ENCODE assay signal across 12 cellular contexts in the genomic region with DNA sequence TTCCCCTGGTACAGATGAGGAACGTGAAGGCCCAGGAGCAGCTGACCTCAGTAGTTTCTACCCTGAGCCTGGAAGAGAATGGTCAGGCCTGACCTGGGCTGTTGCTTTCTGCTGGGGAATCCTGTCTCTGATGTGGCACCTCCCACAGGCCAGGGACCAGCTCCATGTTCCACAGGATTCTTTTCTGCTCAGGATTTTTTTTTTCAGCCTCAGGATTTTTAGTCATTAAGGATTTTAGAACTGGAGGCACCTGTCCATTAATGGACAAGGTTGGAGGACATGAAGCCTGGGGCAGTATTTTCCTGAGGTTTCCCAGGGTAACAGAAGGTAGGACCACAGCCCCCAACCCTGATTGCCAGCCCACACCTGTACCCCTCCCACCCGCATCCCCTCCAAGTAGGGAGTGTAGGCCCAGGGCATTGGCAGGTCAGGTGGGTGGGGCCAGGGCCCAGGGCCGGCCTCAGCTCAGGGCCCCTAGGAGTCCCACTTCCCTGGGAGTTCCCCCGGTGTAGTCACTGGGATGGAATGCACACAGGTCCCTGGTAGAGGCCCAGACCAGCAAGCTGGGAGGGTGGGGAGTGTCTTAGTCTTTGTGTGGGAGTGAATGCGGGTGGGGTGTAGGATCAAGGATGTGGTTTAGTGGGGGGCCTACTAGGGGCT. TPM values are rescaled to one million over a fixed set of nuclear protein-coding genes. Genes with fewer than 3 reads are reported as not detected.
A peak's percentile ranks its signal among the peaks of the same experiment; 100 is the strongest.
DNase-seq lines count a peak whose midpoint lies in the region; ATAC-seq and TF ChIP-seq lines count a peak whose summit lies in the region.
"Had no signal": no experiment of that assay in that cellular context is flagged by ENCODE, and none has a peak within 500 bp of the region (broad histone marks: within the 10 kb centered on the region; RNA-seq: fewer than 3 reads in every experiment).

No MANE protein-coding gene starts in this region.

- H3K4me3 ChIP-seq in MG63 (no peak overlapping the region), choroid plexus epithelial cell (ENCODE audit: low read depth, low read length) (no peak overlapping the region)
- H3K4me3 ChIP-seq: suprapubic skin had no signal

- no peaks in the 10 kb centered on the region; the same call in 1 of the 2 replicates for H3K36me3 ChIP-seq in MG63

- H3K36me3 Mint-ChIP-seq in mesothelial cell of epicardium: no peaks in the 10 kb centered on the region
- no peaks in the 10 kb centered on the region for H3K36me3 Mint-ChIP-seq in activated T-cell treated with anti-CD3 and anti-CD28 coated beads, Interleukin-2, amount 50 U/mL, for 4 hours (ENCODE audit: insufficient read depth)
- H3K36me3 Mint-ChIP-seq: activated naive CD4-positive, alpha-beta T cell treated with anti-CD3 and anti-CD28 coated beads, Interleukin-2, amount 50 U/mL, for 72 hours had no signal

- TF ChIP-seq CTCF in choroid plexus epithelial cell (conservative IDR thresholded peaks at IDR 0.05; ENCODE audit: low read depth, low read length): no peak
- no peak for TF ChIP-seq CTCF in mesothelial cell of epicardium (IDR thresholded peaks at IDR 0.05; ENCODE audit: unreplicated experiment)

- H3K9me3 ChIP-seq in MG63: no peaks in the 10 kb centered on the region
- H3K9me3 ChIP-seq: suprapubic skin had no signal

- H3K4me1 Mint-ChIP-seq in mesothelial cell of epicardium: peaks cover 26% of the 10 kb centered on the region
- peaks cover 2% of the 10 kb centered on the region for H3K4me1 Mint-ChIP-seq in activated T-cell treated with anti-CD3 and anti-CD28 coated beads, Interleukin-2, amount 50 U/mL, for 4 hours (ENCODE audit: low read depth)

- in situ Hi-C loops in Caki2 (cut with HindIII; ENCODE audit: low pct_unique_long_range_greater_than_20kb, low sequenced_read_pairs): no loop called here

- no peaks in the 10 kb centered on the region for H3K27me3 ChIP-seq in MG63
- H3K27me3 ChIP-seq: suprapubic skin had no signal

- peak overlapping the region; percentile 89 for H3K27ac Mint-ChIP-seq in mesothelial cell of epicardium

- no peak overlapping the region for H3K4me3 Mint-ChIP-seq in mesothelial cell of epicardium
- no peak overlapping the region for H3K4me3 Mint-ChIP-seq in activated T-cell treated with anti-CD3 and anti-CD28 coated beads, Interleukin-2, amount 50 U/mL, for 4 hours

- no peak for ATAC-seq in activated T-cell treated with anti-CD3 and anti-CD28 coated beads, Interleukin-2, amount 50 U/mL, for 4 hours
- ATAC-seq: activated naive CD4-positive, alpha-beta T cell treated with anti-CD3 and anti-CD28 coated beads, Interleukin-2, amount 50 U/mL, for 72 hours had no signal

- H3K9me3 Mint-ChIP-seq in mesothelial cell of epicardium: no peaks in the 10 kb centered on the region
- H3K9me3 Mint-ChIP-seq in activated T-cell treated with anti-CD3 and anti-CD28 coated beads, Interleukin-2, amount 50 U/mL, for 4 hours: no peaks in the 10 kb centered on the region
- H3K9me3 Mint-ChIP-seq: activated naive CD4-positive, alpha-beta T cell treated with anti-CD3 and anti-CD28 coated beads, Interleukin-2, amount 50 U/mL, for 72 hours had no signal

- no peaks in the 10 kb centered on the region for H3K27me3 Mint-ChIP-seq in mesothelial cell of epicardium (ENCODE audit: low read depth)
- H3K27me3 Mint-ChIP-seq in activated T-cell treated with anti-CD3 and anti-CD28 coated beads, Interleukin-2, amount 50 U/mL, for 4 hours (ENCODE audit: low read depth): no peaks in the 10 kb centered on the region

- DNase-seq in Caki2 (ENCODE audit: low read depth): peak; percentile 81
- DNase-seq in MG63: peak; percentile 80
- DNase-seq in choroid plexus epithelial cell (ENCODE audit: low read depth): peak; percentile 83
- no peak for DNase-seq in mesothelial cell of epicardium (ENCODE audit: low spot score in 2 of 2, unreplicated experiment in 2 of 2)
- no peak for DNase-seq in NCI-H2029 treated with DMSO at 0.1 percent for 48 hours (lab: John Stamatoyannopoulos, UW)
- no peak for DNase-seq in SHP77 (lab: John Stamatoyannopoulos, UW)
- no peak for DNase-seq in activated T-cell treated with anti-CD3 and anti-CD28 coated beads, Interleukin-2, amount 50 U/mL, for 4 hours
- DNase-seq in activated T-cell treated with anti-CD3 and anti-CD28 coated beads for 4 hours: no peak
- DNase-seq: NCI-H1092, T-helper 2 cell had no signal

RNA-seq across cellular contexts. Expression of gene BIK, which starts 16.1 kb away (rescaled TPM):
- 14.9 and 27.0 TPM in 2 replicates for total RNA-seq in Caki2 (2014; rRNA removed; shearing (Covaris generic); ENCODE audit: low replicate concordance)
- total RNA-seq in MG63 (2014; rRNA removed; shearing (Covaris generic); ENCODE audit: low replicate concordance): 0.10 TPM in 1 of 2 replicates, not detected in the other
- 8.0 to 9.9 TPM (median 9.3 TPM) in 3 replicates for total RNA-seq in mesothelial cell of epicardium
- total RNA-seq in activated T-cell treated with anti-CD3 and anti-CD28 coated beads, Interleukin-2, amount 50 U/mL, for 4 hours: 1 to 10 TPM; 7.8 to 10.0 (median 9.9) TPM

RNA-seq across cellular contexts. Expression of gene MCAT, which starts 16.6 kb away (rescaled TPM):
- total RNA-seq in Caki2 (2014; rRNA removed; shearing (Covaris generic); ENCODE audit: low replicate concordance): 41.8 and 67.9 TPM in 2 replicates
- 7.9 and 19.0 TPM in 2 replicates for total RNA-seq in MG63 (2014; rRNA removed; shearing (Covaris generic); ENCODE audit: low replicate concordance)
- total RNA-seq in mesothelial cell of epicardium: 17.4 to 18.1 TPM (median 17.6 TPM) in 3 replicates
- 10 to 100 TPM; 33.5 to 39.0 (median 36.1) TPM for total RNA-seq in activated T-cell treated with anti-CD3 and anti-CD28 coated beads, Interleukin-2, amount 50 U/mL, for 4 hours

RNA-seq across cellular contexts. Expression of gene TSPO, which starts 24.7 kb away (rescaled TPM):
- total RNA-seq in Caki2 (2014; rRNA removed; shearing (Covaris generic); ENCODE audit: low replicate concordance): 757 and 778 TPM in 2 replicates
- total RNA-seq in MG63 (2014; rRNA removed; shearing (Covaris generic); ENCODE audit: low replicate concordance): 465 and 558 TPM in 2 replicates
- total RNA-seq in mesothelial cell of epicardium: 43.2 to 44.9 TPM (median 44.5 TPM) in 3 replicates
- total RNA-seq in activated T-cell treated with anti-CD3 and anti-CD28 coated beads, Interleukin-2, amount 50 U/mL, for 4 hours: 10 to 100 TPM; 60.6 to 79.8 (median 63.5) TPM

RNA-seq across cellular contexts. Expression of gene TTLL1, which starts 37.4 kb away (rescaled TPM):
- total RNA-seq in Caki2 (2014; rRNA removed; shearing (Covaris generic); ENCODE audit: low replicate concordance): 7.2 and 13.0 TPM in 2 replicates
- total RNA-seq in MG63 (2014; rRNA removed; shearing (Covaris generic); ENCODE audit: low replicate concordance): 4.9 and 9.2 TPM in 2 replicates
- 14.4 to 18.0 TPM (median 15.3 TPM) in 3 replicates for total RNA-seq in mesothelial cell of epicardium
- total RNA-seq in activated T-cell treated with anti-CD3 and anti-CD28 coated beads, Interleukin-2, amount 50 U/mL, for 4 hours: 1 to 10 TPM; 1.2 to 1.5 (median 1.3) TPM

Comparison
In these comparisons a context has a peak if more than half of its experiments do, and no peak if none do; other contexts are left out.
1. DNase-seq: peak in Caki2 (single experiment), MG63 (single experiment) and choroid plexus epithelial cell (single experiment); none in mesothelial cell of epicardium (0 of 2), NCI-H2029 treated with DMSO at 0.1 percent for 48 hours (single experiment), SHP77 (0 of 2), activated T-cell treated with anti-CD3 and anti-CD28 coated beads, Interleukin-2, amount 50 U/mL, for 4 hours (single experiment) and activated T-cell treated with anti-CD3 and anti-CD28 coated beads for 4 hours (single experiment).